In the genomic region with DNA sequence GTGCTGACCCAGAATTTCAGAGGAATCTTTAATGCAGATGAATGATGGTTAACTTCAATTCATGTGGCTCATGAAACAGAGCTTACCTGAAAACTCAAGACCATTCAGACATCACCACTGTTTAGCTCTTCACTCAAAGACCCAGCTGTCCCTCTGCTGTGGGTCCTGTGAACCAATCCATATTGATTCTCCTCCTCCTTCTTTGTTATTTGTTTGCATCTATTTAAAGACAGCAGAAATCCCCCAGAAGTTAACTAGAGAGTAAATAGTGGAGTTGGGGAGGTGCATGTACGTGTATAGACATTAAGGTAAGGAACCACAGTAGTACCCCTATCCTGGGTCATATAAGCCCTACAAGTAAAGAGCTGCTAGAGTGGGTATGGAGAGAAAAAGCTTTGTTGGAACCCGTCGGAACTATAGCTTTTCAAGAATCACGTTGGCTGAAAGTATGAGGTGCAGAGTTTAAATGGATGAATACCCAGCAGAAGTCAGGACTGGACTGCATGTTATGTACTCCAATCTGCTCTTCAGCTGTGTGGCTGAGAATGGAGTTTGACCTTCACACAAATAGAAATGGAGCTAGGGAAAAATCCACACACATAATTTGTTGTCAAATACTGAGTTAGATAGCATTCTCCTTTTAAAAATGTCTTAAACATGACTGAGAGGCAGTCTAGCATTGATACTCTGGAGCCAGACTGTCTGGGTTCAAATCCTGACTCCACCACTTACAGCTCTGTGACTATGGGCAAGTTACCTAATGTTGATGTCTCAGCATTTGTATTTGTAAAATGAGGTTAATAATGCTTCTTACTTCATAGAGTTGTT, we compare ENCODE assay signal across 1 cellular context.
A peak's percentile ranks its signal among the peaks of the same experiment; 100 is the strongest.
TF ChIP-seq lines count a peak whose summit lies in the region.

No MANE protein-coding gene starts in this region.

TF ChIP-seq in HepG2, 621 proteins besides CTCF, POLR2A, EP300 and RAD21 (continued from another document and continues in another):
- no peak for TF ChIP-seq TBX3 (IDR thresholded peaks at IDR 0.05; ENCODE audit: borderline replicate concordance)
- TF ChIP-seq ZNF614 (CRISPR knock-in tag; IDR thresholded peaks at IDR 0.05; ENCODE audit: borderline replicate concordance), result peak; percentile 76; the same call in 1 of the 2 replicates
- no peak for TF ChIP-seq HIVEP1 (CRISPR knock-in tag; IDR thresholded peaks at IDR 0.05)
- 0 out of 2 replicates have a peak, but pooled peaks have one; percentile 29 for TF ChIP-seq ZNF777 (CRISPR knock-in tag; IDR thresholded peaks at IDR 0.05)
- TF ChIP-seq KAT2B (IDR thresholded peaks at IDR 0.05; ENCODE audit: borderline replicate concordance, low read depth, low read length), result no peak
- TF ChIP-seq RORA (CRISPR knock-in tag; IDR thresholded peaks at IDR 0.05), result no peak
- TF ChIP-seq, protein P1, sequence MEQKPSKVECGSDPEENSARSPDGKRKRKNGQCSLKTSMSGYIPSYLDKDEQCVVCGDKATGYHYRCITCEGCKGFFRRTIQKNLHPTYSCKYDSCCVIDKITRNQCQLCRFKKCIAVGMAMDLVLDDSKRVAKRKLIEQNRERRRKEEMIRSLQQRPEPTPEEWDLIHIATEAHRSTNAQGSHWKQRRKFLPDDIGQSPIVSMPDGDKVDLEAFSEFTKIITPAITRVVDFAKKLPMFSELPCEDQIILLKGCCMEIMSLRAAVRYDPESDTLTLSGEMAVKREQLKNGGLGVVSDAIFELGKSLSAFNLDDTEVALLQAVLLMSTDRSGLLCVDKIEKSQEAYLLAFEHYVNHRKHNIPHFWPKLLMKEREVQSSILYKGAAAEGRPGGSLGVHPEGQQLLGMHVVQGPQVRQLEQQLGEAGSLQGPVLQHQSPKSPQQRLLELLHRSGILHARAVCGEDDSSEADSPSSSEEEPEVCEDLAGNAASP (CRISPR knock-in tag; IDR thresholded peaks at IDR 0.05; ENCODE audit: borderline replicate concordance), result peak; percentile 51; the same call in 1 of the 2 replicates
- peak; percentile 41; the same call in 1 of the 2 replicates for TF ChIP-seq ZKSCAN8 (CRISPR knock-in tag; IDR thresholded peaks at IDR 0.05; ENCODE audit: borderline replicate concordance)
- no peak for TF ChIP-seq CREB1 (IDR thresholded peaks at IDR 0.05)
- TF ChIP-seq CREB1 (CRISPR knock-in tag; IDR thresholded peaks at IDR 0.05), result peak; percentile 30; the same call in 1 of the 2 replicates
- TF ChIP-seq NFKB2 (CRISPR knock-in tag; IDR thresholded peaks at IDR 0.05; ENCODE audit: borderline replicate concordance), result no peak
- TF ChIP-seq REPIN1 (CRISPR knock-in tag; IDR thresholded peaks at IDR 0.05; ENCODE audit: borderline replicate concordance, low read depth), result 0 out of 2 replicates have a peak, but pooled peaks have one; percentile 37
- peak; percentile 67; the same call in 1 of the 2 replicates for TF ChIP-seq ADNP (CRISPR knock-in tag; IDR thresholded peaks at IDR 0.05)
- TF ChIP-seq KLF6 (CRISPR knock-in tag; IDR thresholded peaks at IDR 0.05), result peak; percentile 36; the same call in 1 of the 2 replicates
- peak; percentile 56 for TF ChIP-seq KAT7 (CRISPR knock-in tag; IDR thresholded peaks at IDR 0.05; ENCODE audit: borderline replicate concordance)
- TF ChIP-seq PAX8 (CRISPR knock-in tag; IDR thresholded peaks at IDR 0.05; ENCODE audit: borderline replicate concordance), result no peak
- TF ChIP-seq SNAPC2 (CRISPR knock-in tag; IDR thresholded peaks at IDR 0.05), result 0 out of 2 replicates have a peak, but pooled peaks have one; percentile 49
- TF ChIP-seq THAP7 (CRISPR knock-in tag; IDR thresholded peaks at IDR 0.05), result no peak
- TF ChIP-seq TCF7 (IDR thresholded peaks at IDR 0.05; ENCODE audit: low read depth), result peak; percentile 25; the same call in 1 of the 2 replicates
- no peak for TF ChIP-seq ZNF605 (CRISPR knock-in tag; IDR thresholded peaks at IDR 0.05)
- TF ChIP-seq ATF3 (CRISPR knock-in tag; IDR thresholded peaks at IDR 0.05), result no peak
- no peak for TF ChIP-seq ZNF275 (CRISPR knock-in tag; IDR thresholded peaks at IDR 0.05; ENCODE audit: borderline replicate concordance)
- TF ChIP-seq HNF4A (CRISPR knock-in tag; IDR thresholded peaks at IDR 0.05), result peak; percentile 80
- TF ChIP-seq MXI1 (IDR thresholded peaks at IDR 0.05; ENCODE audit: borderline replicate concordance, low read depth, low read length), result no peak
- TF ChIP-seq FOXJ3 (CRISPR knock-in tag; IDR thresholded peaks at IDR 0.05; ENCODE audit: borderline replicate concordance), result peak; percentile 71; the same call in 1 of the 2 replicates
- 0 out of 2 replicates have a peak, but pooled peaks have one; percentile 55 for TF ChIP-seq CHD4 (IDR thresholded peaks at IDR 0.05; ENCODE audit: borderline replicate concordance, low read length)
- peak; percentile 84; the same call in 1 of the 2 replicates for TF ChIP-seq ZMYM3 (CRISPR knock-in tag; IDR thresholded peaks at IDR 0.05)
- no peak for TF ChIP-seq ZNF367 (CRISPR knock-in tag; IDR thresholded peaks at IDR 0.05; ENCODE audit: borderline replicate concordance)
- no peak for TF ChIP-seq TCF12 (IDR thresholded peaks at IDR 0.05)
- TF ChIP-seq TCF12 (CRISPR knock-in tag; IDR thresholded peaks at IDR 0.05), result peak; percentile 67; the same call in 1 of the 2 replicates
- TF ChIP-seq HMG20B (CRISPR knock-in tag; conservative IDR thresholded peaks at IDR 0.05), result no peak
- no peak for TF ChIP-seq MLLT10 (CRISPR knock-in tag; IDR thresholded peaks at IDR 0.05)
- TF ChIP-seq, protein P2, sequence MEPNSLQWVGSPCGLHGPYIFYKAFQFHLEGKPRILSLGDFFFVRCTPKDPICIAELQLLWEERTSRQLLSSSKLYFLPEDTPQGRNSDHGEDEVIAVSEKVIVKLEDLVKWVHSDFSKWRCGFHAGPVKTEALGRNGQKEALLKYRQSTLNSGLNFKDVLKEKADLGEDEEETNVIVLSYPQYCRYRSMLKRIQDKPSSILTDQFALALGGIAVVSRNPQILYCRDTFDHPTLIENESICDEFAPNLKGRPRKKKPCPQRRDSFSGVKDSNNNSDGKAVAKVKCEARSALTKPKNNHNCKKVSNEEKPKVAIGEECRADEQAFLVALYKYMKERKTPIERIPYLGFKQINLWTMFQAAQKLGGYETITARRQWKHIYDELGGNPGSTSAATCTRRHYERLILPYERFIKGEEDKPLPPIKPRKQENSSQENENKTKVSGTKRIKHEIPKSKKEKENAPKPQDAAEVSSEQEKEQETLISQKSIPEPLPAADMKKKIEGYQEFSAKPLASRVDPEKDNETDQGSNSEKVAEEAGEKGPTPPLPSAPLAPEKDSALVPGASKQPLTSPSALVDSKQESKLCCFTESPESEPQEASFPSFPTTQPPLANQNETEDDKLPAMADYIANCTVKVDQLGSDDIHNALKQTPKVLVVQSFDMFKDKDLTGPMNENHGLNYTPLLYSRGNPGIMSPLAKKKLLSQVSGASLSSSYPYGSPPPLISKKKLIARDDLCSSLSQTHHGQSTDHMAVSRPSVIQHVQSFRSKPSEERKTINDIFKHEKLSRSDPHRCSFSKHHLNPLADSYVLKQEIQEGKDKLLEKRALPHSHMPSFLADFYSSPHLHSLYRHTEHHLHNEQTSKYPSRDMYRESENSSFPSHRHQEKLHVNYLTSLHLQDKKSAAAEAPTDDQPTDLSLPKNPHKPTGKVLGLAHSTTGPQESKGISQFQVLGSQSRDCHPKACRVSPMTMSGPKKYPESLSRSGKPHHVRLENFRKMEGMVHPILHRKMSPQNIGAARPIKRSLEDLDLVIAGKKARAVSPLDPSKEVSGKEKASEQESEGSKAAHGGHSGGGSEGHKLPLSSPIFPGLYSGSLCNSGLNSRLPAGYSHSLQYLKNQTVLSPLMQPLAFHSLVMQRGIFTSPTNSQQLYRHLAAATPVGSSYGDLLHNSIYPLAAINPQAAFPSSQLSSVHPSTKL (CRISPR knock-in tag; IDR thresholded peaks at IDR 0.05), result peak; percentile 78
- no peak for TF ChIP-seq SMYD3 (CRISPR knock-in tag; IDR thresholded peaks at IDR 0.05)
- TF ChIP-seq SMAD3 (CRISPR knock-in tag; IDR thresholded peaks at IDR 0.05), result peak; percentile 19; the same call in 1 of the 2 replicates
- peak; percentile 23; the same call in 1 of the 2 replicates for TF ChIP-seq ZNF280D (CRISPR knock-in tag; IDR thresholded peaks at IDR 0.05)
- TF ChIP-seq FOXK2 (IDR thresholded peaks at IDR 0.05), result no peak
- peak; percentile 78; the same call in 1 of the 2 replicates for TF ChIP-seq CCDC6 (CRISPR knock-in tag; IDR thresholded peaks at IDR 0.05)
- TF ChIP-seq RFXAP (CRISPR knock-in tag; IDR thresholded peaks at IDR 0.05; ENCODE audit: borderline replicate concordance), result no peak
- no peak for TF ChIP-seq ISX (CRISPR knock-in tag; conservative IDR thresholded peaks at IDR 0.05)
- TF ChIP-seq ZNF24 (IDR thresholded peaks at IDR 0.05), result no peak
- peak; percentile 87 for TF ChIP-seq TEAD3 (CRISPR knock-in tag; optimal IDR thresholded peaks at IDR 0.05; ENCODE audit: borderline replicate concordance)
- TF ChIP-seq, protein P3, sequence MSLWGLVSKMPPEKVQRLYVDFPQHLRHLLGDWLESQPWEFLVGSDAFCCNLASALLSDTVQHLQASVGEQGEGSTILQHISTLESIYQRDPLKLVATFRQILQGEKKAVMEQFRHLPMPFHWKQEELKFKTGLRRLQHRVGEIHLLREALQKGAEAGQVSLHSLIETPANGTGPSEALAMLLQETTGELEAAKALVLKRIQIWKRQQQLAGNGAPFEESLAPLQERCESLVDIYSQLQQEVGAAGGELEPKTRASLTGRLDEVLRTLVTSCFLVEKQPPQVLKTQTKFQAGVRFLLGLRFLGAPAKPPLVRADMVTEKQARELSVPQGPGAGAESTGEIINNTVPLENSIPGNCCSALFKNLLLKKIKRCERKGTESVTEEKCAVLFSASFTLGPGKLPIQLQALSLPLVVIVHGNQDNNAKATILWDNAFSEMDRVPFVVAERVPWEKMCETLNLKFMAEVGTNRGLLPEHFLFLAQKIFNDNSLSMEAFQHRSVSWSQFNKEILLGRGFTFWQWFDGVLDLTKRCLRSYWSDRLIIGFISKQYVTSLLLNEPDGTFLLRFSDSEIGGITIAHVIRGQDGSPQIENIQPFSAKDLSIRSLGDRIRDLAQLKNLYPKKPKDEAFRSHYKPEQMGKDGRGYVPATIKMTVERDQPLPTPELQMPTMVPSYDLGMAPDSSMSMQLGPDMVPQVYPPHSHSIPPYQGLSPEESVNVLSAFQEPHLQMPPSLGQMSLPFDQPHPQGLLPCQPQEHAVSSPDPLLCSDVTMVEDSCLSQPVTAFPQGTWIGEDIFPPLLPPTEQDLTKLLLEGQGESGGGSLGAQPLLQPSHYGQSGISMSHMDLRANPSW (CRISPR knock-in tag; IDR thresholded peaks at IDR 0.05; ENCODE audit: borderline replicate concordance), result 0 out of 2 replicates have a peak, but pooled peaks have one; percentile 75
- peak; percentile 91 for TF ChIP-seq BCL6 (CRISPR knock-in tag; IDR thresholded peaks at IDR 0.05)
- peak in 1 of 2 experiments; percentile 48; a peak in 1 of 4 replicates for TF ChIP-seq HMGXB4 (CRISPR knock-in tag; IDR thresholded peaks at IDR 0.05; ENCODE audit: borderline replicate concordance in 1 of 2, low read depth in 1 of 2)
- TF ChIP-seq PHF21A (CRISPR knock-in tag; IDR thresholded peaks at IDR 0.05), result peak; percentile 75
